Comparison of ENCODE assay signal across 8 cellular contexts in genomic region chr12:6038160-6038559, GRCh38.
DNase-seq lines count a peak whose midpoint lies in the region; ATAC-seq and TF ChIP-seq lines count a peak whose summit lies in the region.

No MANE protein-coding gene starts in this region.

- DNase-seq in EL (peak; percentile 43), HFFc6 (peak; percentile 63), NCI-H2227 (lab: John Stamatoyannopoulos, UW; ENCODE audit: unreplicated experiment) (peak; percentile 32), fibroblast of lung (ENCODE audit: low read depth in 2 of 2) (peak; percentile 66 to 75), neuronal stem cell (ENCODE audit: low spot score) (peak; percentile 69), DMS79 treated with DMSO at 0.1 percent for 48 hours (lab: John Stamatoyannopoulos, UW) (no peak)
- DNase-seq in activated CD4-positive, CD25-positive, alpha-beta regulatory T cell treated with anti-CD3 and anti-CD28 coated beads, Interleukin-2, amount 50 U/mL, for 72 hours: peak; percentile 43

- H3K4me3 Mint-ChIP-seq in HFFc6: no peak overlapping the region

- no peak for ATAC-seq in GM19467 (IDR thresholded peaks at IDR 0.05; ENCODE audit: unreplicated experiment)

- H3K27ac ChIP-seq in fibroblast of lung (ENCODE audit: insufficient read depth, low read length): no peak overlapping the region
- no peak overlapping the region for H3K27ac ChIP-seq in neuronal stem cell (replicated peaks; ENCODE audit: low read length)

- no peak overlapping the region for H4K8ac ChIP-seq in neuronal stem cell (ENCODE audit: low read depth, low read length)

- no peak overlapping the region for H4K91ac ChIP-seq in neuronal stem cell (ENCODE audit: low read depth, low read length, poor library complexity)

- H3K4me3 ChIP-seq in fibroblast of lung (replicated peaks in 1 of 4; ENCODE audit: control extremely low read depth in 1 of 4, insufficient read depth in 1 of 4, low read depth in 3 of 4, low read length in 4 of 4) (no peak overlapping the region), neuronal stem cell (ENCODE audit: low read length in 2 of 2) (no peak overlapping the region)

- peaks cover 9% of the 10 kb centered on the region for H3K27me3 Mint-ChIP-seq in HFFc6 (ENCODE audit: insufficient read depth)

- H3K4me1 ChIP-seq in fibroblast of lung (ENCODE audit: control insufficient read depth, extremely low read depth, insufficient read depth, low read length) (no peaks in the 10 kb centered on the region), neuronal stem cell (ENCODE audit: control insufficient read depth in 2 of 2, insufficient read depth in 1 of 2, low read depth in 1 of 2, low read length in 2 of 2) (no peaks in the 10 kb centered on the region)

- peaks cover 6% of the 10 kb centered on the region for H3K4me1 Mint-ChIP-seq in HFFc6 (ENCODE audit: low read depth)

- H3K9me3 ChIP-seq in fibroblast of lung (ENCODE audit: control insufficient read depth, insufficient read depth, low read depth, low read length) (no peaks in the 10 kb centered on the region), neuronal stem cell (replicated peaks in 1 of 2; ENCODE audit: control insufficient read depth in 2 of 2, insufficient read depth in 1 of 2, low read depth in 1 of 2, low read length in 2 of 2) (no peaks in the 10 kb centered on the region)

- H3K27me3 ChIP-seq in fibroblast of lung (ENCODE audit: control insufficient read depth, insufficient read depth, low read length) (peaks cover 3% of the 10 kb centered on the region), neuronal stem cell (ENCODE audit: control insufficient read depth in 3 of 3, insufficient read depth in 3 of 3, low read depth in 1 of 3, low read length in 3 of 3) (peaks cover 0 to 4% (median 0%) of the 10 kb centered on the region in 3 experiments)

- no peaks in the 10 kb centered on the region for H3K9me3 Mint-ChIP-seq in HFFc6

- H3K23ac ChIP-seq in neuronal stem cell (ENCODE audit: low read depth, low read length, poor library complexity): no peak overlapping the region

- H3K36me3 Mint-ChIP-seq in HFFc6 (ENCODE audit: low read depth): no peaks in the 10 kb centered on the region

- no peaks in the 10 kb centered on the region for H4K20me1 ChIP-seq in fibroblast of lung (ENCODE audit: control insufficient read depth, extremely low read depth, insufficient read depth, low read length)

- peak; percentile 87 for TF ChIP-seq CTCF in HFFc6 (IDR thresholded peaks at IDR 0.05)
- peak; percentile 61 to 81 for TF ChIP-seq CTCF in fibroblast of lung (conservative IDR thresholded peaks at IDR 0.05 in 1 of 2, IDR thresholded peaks at IDR 0.05 in 1 of 2; ENCODE audit: low read depth in 1 of 2, low read length in 2 of 2)

- no peak overlapping the region for H2BK5ac ChIP-seq in neuronal stem cell (ENCODE audit: low read length)

- H2BK120ac ChIP-seq in neuronal stem cell (ENCODE audit: low read depth, low read length): no peak overlapping the region

- H2BK15ac ChIP-seq in neuronal stem cell (ENCODE audit: low read length): no peak overlapping the region

- no peaks in the 10 kb centered on the region for H3K79me2 ChIP-seq in fibroblast of lung (ENCODE audit: control insufficient read depth, insufficient read depth, low read length)

- H3K36me3 ChIP-seq in fibroblast of lung (ENCODE audit: control insufficient read depth, insufficient read depth, low read length): no peaks in the 10 kb centered on the region
- no peaks in the 10 kb centered on the region for H3K36me3 ChIP-seq in neuronal stem cell (replicated peaks in 1 of 2; ENCODE audit: control insufficient read depth in 2 of 2, insufficient read depth in 2 of 2, low read length in 2 of 2)

- WGBS in neuronal stem cell (ENCODE audit: extremely low coverage in 2 of 2, insufficient read length in 2 of 2, insufficient replicate concordance in 1 of 2), 2 donors: no CpG with 5 or more reads among the region's 8 CpGs

- H3K4ac ChIP-seq in neuronal stem cell (ENCODE audit: low read length): no peak overlapping the region

- H2AK5ac ChIP-seq in neuronal stem cell (ENCODE audit: low read depth, low read length): no peak overlapping the region

- no peak overlapping the region for H3K18ac ChIP-seq in neuronal stem cell (ENCODE audit: low read length)

- no peaks in the 10 kb centered on the region for H3K79me1 ChIP-seq in neuronal stem cell (ENCODE audit: low read depth, low read length)

- H3K9ac ChIP-seq in fibroblast of lung (ENCODE audit: insufficient read depth, low read length) (no peak overlapping the region), neuronal stem cell (ENCODE audit: low read depth, low read length, poor library complexity) (no peak overlapping the region)

- H2BK12ac ChIP-seq in neuronal stem cell (ENCODE audit: low read length): no peak overlapping the region

- H3K4me2 ChIP-seq in fibroblast of lung (ENCODE audit: extremely low read depth, insufficient read depth, low read length): no peak overlapping the region
- H3K4me2 ChIP-seq in neuronal stem cell (ENCODE audit: insufficient read depth, low read length, poor library complexity, severe bottlenecking): no peak overlapping the region

- H2AFZ ChIP-seq in fibroblast of lung (ENCODE audit: low read length): no peak overlapping the region
- H2AFZ ChIP-seq in neuronal stem cell (ENCODE audit: low read length): no peak overlapping the region

- no peak overlapping the region for H3K14ac ChIP-seq in neuronal stem cell (ENCODE audit: low read length)

- no peak overlapping the region for H3K27ac Mint-ChIP-seq in HFFc6
